1 cellular context compared by ENCODE assay signal in the genomic region with DNA sequence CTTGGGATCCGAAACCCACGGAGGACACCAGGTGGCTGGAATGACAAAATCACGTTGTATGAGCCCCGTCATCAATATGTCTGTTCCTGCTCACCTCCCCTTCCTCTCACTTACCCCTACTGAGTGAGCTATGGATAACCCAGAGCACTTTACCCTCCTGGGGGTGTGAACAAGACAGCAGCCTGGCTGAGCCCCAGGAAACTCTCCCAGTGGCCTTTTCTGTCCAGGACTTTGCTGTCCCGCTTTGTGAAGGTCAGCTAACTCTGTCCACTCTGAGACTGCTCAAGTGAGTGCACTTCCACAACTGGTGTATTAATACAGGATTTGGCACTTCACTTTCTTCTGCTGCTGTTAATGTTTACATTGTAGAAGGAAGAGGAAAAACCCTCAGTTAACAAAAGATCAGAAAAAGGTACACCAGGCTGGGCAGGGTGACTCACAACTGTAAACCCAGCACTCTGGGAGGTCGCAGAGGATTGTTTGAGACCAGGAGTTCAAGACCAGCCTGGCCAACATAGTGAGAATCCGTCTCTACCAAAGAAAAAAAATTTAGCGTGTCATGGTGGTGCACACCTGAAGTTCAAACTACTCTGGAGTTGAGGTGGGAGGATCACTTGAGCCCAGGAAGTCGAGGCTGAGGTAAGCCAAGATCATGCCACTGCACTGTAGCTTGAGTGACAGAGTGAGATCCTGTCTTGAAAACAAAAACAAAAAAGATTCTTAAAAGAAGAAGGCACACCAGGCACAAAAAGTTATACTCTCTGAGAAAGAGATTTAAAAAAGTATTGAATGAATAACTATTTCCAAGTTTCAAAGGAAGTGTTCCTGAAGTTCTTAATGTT.
TF ChIP-seq lines count a peak whose summit lies in the region.

No MANE protein-coding gene starts in this region.

TF ChIP-seq in GM23338, 12 proteins besides CTCF, POLR2A, EP300 and RAD21 (continued from another document):
- TF ChIP-seq, protein P1, sequence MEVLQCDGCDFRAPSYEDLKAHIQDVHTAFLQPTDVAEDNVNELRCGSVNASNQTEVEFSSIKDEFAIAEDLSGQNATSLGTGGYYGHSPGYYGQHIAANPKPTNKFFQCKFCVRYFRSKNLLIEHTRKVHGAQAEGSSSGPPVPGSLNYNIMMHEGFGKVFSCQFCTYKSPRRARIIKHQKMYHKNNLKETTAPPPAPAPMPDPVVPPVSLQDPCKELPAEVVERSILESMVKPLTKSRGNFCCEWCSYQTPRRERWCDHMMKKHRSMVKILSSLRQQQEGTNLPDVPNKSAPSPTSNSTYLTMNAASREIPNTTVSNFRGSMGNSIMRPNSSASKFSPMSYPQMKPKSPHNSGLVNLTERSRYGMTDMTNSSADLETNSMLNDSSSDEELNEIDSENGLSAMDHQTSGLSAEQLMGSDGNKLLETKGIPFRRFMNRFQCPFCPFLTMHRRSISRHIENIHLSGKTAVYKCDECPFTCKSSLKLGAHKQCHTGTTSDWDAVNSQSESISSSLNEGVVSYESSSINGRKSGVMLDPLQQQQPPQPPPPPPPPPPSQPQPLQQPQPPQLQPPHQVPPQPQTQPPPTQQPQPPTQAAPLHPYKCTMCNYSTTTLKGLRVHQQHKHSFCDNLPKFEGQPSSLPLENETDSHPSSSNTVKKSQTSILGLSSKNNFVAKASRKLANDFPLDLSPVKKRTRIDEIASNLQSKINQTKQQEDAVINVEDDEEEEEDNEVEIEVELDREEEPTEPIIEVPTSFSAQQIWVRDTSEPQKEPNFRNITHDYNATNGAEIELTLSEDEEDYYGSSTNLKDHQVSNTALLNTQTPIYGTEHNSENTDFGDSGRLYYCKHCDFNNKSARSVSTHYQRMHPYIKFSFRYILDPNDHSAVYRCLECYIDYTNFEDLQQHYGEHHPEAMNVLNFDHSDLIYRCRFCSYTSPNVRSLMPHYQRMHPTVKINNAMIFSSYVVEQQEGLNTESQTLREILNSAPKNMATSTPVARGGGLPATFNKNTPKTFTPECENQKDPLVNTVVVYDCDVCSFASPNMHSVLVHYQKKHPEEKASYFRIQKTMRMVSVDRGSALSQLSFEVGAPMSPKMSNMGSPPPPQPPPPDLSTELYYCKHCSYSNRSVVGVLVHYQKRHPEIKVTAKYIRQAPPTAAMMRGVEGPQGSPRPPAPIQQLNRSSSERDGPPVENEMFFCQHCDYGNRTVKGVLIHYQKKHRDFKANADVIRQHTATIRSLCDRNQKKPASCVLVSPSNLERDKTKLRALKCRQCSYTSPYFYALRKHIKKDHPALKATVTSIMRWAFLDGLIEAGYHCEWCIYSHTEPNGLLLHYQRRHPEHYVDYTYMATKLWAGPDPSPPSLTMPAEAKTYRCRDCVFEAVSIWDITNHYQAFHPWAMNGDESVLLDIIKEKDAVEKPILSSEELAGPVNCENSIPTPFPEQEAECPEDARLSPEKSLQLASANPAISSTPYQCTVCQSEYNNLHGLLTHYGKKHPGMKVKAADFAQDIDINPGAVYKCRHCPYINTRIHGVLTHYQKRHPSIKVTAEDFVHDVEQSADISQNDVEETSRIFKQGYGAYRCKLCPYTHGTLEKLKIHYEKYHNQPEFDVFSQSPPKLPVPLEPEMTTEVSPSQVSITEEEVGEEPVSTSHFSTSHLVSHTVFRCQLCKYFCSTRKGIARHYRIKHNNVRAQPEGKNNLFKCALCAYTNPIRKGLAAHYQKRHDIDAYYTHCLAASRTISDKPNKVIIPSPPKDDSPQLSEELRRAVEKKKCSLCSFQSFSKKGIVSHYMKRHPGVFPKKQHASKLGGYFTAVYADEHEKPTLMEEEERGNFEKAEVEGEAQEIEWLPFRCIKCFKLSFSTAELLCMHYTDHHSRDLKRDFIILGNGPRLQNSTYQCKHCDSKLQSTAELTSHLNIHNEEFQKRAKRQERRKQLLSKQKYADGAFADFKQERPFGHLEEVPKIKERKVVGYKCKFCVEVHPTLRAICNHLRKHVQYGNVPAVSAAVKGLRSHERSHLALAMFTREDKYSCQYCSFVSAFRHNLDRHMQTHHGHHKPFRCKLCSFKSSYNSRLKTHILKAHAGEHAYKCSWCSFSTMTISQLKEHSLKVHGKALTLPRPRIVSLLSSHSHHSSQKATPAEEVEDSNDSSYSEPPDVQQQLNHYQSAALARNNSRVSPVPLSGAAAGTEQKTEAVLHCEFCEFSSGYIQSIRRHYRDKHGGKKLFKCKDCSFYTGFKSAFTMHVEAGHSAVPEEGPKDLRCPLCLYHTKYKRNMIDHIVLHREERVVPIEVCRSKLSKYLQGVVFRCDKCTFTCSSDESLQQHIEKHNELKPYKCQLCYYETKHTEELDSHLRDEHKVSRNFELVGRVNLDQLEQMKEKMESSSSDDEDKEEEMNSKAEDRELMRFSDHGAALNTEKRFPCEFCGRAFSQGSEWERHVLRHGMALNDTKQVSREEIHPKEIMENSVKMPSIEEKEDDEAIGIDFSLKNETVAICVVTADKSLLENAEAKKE (CRISPR knock-in tag; IDR thresholded peaks at IDR 0.05) = no peak
- TF ChIP-seq POLR2AphosphoS5 (IDR thresholded peaks at IDR 0.05; ENCODE audit: low read depth) = no peak
- TF ChIP-seq STAT1 (IDR thresholded peaks at IDR 0.05; ENCODE audit: unreplicated experiment) = no peak
- TF ChIP-seq ZNF331 (CRISPR knock-in tag; IDR thresholded peaks at IDR 0.05; ENCODE audit: low read depth) = no peak
- TF ChIP-seq EZH2 (IDR thresholded peaks at IDR 0.05; ENCODE audit: low read depth, unreplicated experiment) = no peak
- TF ChIP-seq EZH2phosphoT487 (IDR thresholded peaks at IDR 0.05; ENCODE audit: unreplicated experiment) = no peak
- TF ChIP-seq, protein P2, sequence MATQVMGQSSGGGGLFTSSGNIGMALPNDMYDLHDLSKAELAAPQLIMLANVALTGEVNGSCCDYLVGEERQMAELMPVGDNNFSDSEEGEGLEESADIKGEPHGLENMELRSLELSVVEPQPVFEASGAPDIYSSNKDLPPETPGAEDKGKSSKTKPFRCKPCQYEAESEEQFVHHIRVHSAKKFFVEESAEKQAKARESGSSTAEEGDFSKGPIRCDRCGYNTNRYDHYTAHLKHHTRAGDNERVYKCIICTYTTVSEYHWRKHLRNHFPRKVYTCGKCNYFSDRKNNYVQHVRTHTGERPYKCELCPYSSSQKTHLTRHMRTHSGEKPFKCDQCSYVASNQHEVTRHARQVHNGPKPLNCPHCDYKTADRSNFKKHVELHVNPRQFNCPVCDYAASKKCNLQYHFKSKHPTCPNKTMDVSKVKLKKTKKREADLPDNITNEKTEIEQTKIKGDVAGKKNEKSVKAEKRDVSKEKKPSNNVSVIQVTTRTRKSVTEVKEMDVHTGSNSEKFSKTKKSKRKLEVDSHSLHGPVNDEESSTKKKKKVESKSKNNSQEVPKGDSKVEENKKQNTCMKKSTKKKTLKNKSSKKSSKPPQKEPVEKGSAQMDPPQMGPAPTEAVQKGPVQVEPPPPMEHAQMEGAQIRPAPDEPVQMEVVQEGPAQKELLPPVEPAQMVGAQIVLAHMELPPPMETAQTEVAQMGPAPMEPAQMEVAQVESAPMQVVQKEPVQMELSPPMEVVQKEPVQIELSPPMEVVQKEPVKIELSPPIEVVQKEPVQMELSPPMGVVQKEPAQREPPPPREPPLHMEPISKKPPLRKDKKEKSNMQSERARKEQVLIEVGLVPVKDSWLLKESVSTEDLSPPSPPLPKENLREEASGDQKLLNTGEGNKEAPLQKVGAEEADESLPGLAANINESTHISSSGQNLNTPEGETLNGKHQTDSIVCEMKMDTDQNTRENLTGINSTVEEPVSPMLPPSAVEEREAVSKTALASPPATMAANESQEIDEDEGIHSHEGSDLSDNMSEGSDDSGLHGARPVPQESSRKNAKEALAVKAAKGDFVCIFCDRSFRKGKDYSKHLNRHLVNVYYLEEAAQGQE (IDR thresholded peaks at IDR 0.05; ENCODE audit: unreplicated experiment) = no peak
- TF ChIP-seq CREB1 (CRISPR knock-in tag; IDR thresholded peaks at IDR 0.05; ENCODE audit: low read depth) = no peak
- no peak for TF ChIP-seq JUNB (IDR thresholded peaks at IDR 0.05; ENCODE audit: unreplicated experiment)
- no peak for TF ChIP-seq ZNF114 (CRISPR knock-in tag; IDR thresholded peaks at IDR 0.05)
- TF ChIP-seq, protein P3, sequence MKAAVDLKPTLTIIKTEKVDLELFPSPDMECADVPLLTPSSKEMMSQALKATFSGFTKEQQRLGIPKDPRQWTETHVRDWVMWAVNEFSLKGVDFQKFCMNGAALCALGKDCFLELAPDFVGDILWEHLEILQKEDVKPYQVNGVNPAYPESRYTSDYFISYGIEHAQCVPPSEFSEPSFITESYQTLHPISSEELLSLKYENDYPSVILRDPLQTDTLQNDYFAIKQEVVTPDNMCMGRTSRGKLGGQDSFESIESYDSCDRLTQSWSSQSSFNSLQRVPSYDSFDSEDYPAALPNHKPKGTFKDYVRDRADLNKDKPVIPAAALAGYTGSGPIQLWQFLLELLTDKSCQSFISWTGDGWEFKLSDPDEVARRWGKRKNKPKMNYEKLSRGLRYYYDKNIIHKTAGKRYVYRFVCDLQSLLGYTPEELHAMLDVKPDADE (IDR thresholded peaks at IDR 0.05) = no peak
